Comparison of ENCODE assay signal across 8 cellular contexts in genomic region chr15:56918907-56919707, GRCh38. TPM values are rescaled to one million over a fixed set of nuclear protein-coding genes. Genes with fewer than 3 reads are reported as not detected.
DNase-seq lines count a peak whose midpoint lies in the region; ATAC-seq and TF ChIP-seq lines count a peak whose summit lies in the region.

No MANE protein-coding gene starts in this region.

- H3K4me3 Mint-ChIP-seq in CD8-positive, alpha-beta memory T cell = peak overlapping the region; percentile 87 to 95 (median 90)

- peaks cover 32% of the 10 kb centered on the region for H3K4me1 ChIP-seq in CD8-positive, alpha-beta memory T cell (ENCODE audit: insufficient read depth, low read length)
- H3K4me1 ChIP-seq in right cardiac atrium (ENCODE audit: control insufficient read depth, insufficient read depth, low read length) = peaks cover 5% of the 10 kb centered on the region

- H3K27ac Mint-ChIP-seq in CD8-positive, alpha-beta memory T cell = peak overlapping the region; percentile 70 to 92 (median 86)

- under 1% methylated on average over 114 of the region's 114 CpGs for WGBS in right cardiac atrium

- POLR2A ChIA-PET in CD8-positive, alpha-beta memory T cell (lab: Charles Lee) = interaction anchor here (0.9 to 2.2 kb wide), 5 partner anchors 12 to 675 kb away, joined by 3 to 23 read pairs (median 4); partner anchors contain the start of gene ZNF280D

- ATAC-seq in GM19438 (IDR thresholded peaks at IDR 0.05; ENCODE audit: low read depth, unreplicated experiment) (peak; percentile 34), HG03571 (IDR thresholded peaks at IDR 0.05; ENCODE audit: unreplicated experiment) (peak; percentile 20), right cardiac atrium (peak; percentile 19 to 43)

- H3K36me3 ChIP-seq in CD8-positive, alpha-beta memory T cell (ENCODE audit: insufficient read depth, low read length) = no peaks in the 10 kb centered on the region

- no peaks in the 10 kb centered on the region for H3K9me3 Mint-ChIP-seq in CD8-positive, alpha-beta memory T cell

- H3K27me3 Mint-ChIP-seq in CD8-positive, alpha-beta memory T cell = no peaks in the 10 kb centered on the region

- H3K4me3 ChIP-seq in CD8-positive, alpha-beta memory T cell (ENCODE audit: low read length) = peak overlapping the region; percentile 87
- H3K4me3 ChIP-seq in right cardiac atrium (ENCODE audit: low read length) (peak overlapping the region; percentile 92), retinal pigment epithelial cell (ENCODE audit: low read length) (peak overlapping the region; percentile 92)

- no peaks in the 10 kb centered on the region for H3K9me3 ChIP-seq in CD8-positive, alpha-beta memory T cell (ENCODE audit: low read length)
- H3K9me3 ChIP-seq in right cardiac atrium (ENCODE audit: control insufficient read depth, low read length) = no peaks in the 10 kb centered on the region

- intact Hi-C loops in right cardiac atrium (cut with DNase I) = loop anchor here in 3 of 4 donors (1.0 to 10.0 kb wide), 3 partner anchors 32 to 216 kb away; no protein-coding TSS in a partner anchor

- peaks cover 46 to 70% (median 56%) of the 10 kb centered on the region in 3 donors for H3K4me1 Mint-ChIP-seq in CD8-positive, alpha-beta memory T cell

- CTCF ChIA-PET in CD8-positive, alpha-beta memory T cell (lab: Charles Lee) = interaction anchor here (0.9 to 2.0 kb wide), 9 partner anchors 8 to 390 kb away, joined by 3 to 13 read pairs (median 5); no protein-coding TSS in a partner anchor

- TF ChIP-seq CTCF in retinal pigment epithelial cell (conservative IDR thresholded peaks at IDR 0.05; ENCODE audit: low read depth, low read length) = no peak

- H3K27me3 ChIP-seq in CD8-positive, alpha-beta memory T cell (ENCODE audit: insufficient read depth, low read length, poor library complexity, severe bottlenecking) = no peaks in the 10 kb centered on the region
- no peaks in the 10 kb centered on the region for H3K27me3 ChIP-seq in right cardiac atrium (ENCODE audit: control insufficient read depth, insufficient read depth)

- H3K36me3 Mint-ChIP-seq in CD8-positive, alpha-beta memory T cell = peaks cover 0 to 20% (median 2%) of the 10 kb centered on the region in 3 donors

- DNase-seq in CD8-positive, alpha-beta memory T cell = peak; percentile 44 to 75 (median 60)
- DNase-seq in T-helper 1 cell = peak; percentile 15 to 56 (median 39)
- DNase-seq in right cardiac atrium = peak; percentile 60 to 84 (median 81)
- DNase-seq in retinal pigment epithelial cell (ENCODE audit: low read depth) = no peak
- DNase-seq in NCI-H446 treated with DMSO at 0.1 percent for 48 hours (lab: John Stamatoyannopoulos, UW) = no peak

- peak overlapping the region; percentile 75 for H3K27ac ChIP-seq in CD8-positive, alpha-beta memory T cell (ENCODE audit: low read depth, low read length)
- H3K27ac ChIP-seq in angular gyrus (ENCODE audit: low read depth, low read length) (peak overlapping the region; percentile 93), right cardiac atrium (ENCODE audit: low read length) (peak overlapping the region; percentile 89)

RNA-seq across cellular contexts. Expression of gene TCF12, which starts 0.7 kb away (rescaled TPM):
- total RNA-seq in CD8-positive, alpha-beta memory T cell = 10 to 100 TPM; 69.9 to 79.2 TPM
- 54.3 TPM for polyA plus RNA-seq in CD8-positive, alpha-beta memory T cell
- total RNA-seq in right cardiac atrium = 10 to 100 TPM; 50.4 to 58.8 (median 53.2) TPM
- 11.7 TPM for polyA plus RNA-seq in right cardiac atrium

Comparison
In these comparisons a context has a peak if more than half of its experiments do, and no peak if none do; other contexts are left out.
1. DNase-seq: peak in CD8-positive, alpha-beta memory T cell (5 of 5), T-helper 1 cell (5 of 5) and right cardiac atrium (3 of 3); none in retinal pigment epithelial cell (single experiment) and NCI-H446 treated with DMSO at 0.1 percent for 48 hours (single experiment).
2. Peak in every context shown above with its lines, with median percentiles within 50 percentile points of each other: H3K27ac ChIP-seq, H3K4me3 ChIP-seq and ATAC-seq.